ENCODE assay signal across 12 cellular contexts in the genomic region with DNA sequence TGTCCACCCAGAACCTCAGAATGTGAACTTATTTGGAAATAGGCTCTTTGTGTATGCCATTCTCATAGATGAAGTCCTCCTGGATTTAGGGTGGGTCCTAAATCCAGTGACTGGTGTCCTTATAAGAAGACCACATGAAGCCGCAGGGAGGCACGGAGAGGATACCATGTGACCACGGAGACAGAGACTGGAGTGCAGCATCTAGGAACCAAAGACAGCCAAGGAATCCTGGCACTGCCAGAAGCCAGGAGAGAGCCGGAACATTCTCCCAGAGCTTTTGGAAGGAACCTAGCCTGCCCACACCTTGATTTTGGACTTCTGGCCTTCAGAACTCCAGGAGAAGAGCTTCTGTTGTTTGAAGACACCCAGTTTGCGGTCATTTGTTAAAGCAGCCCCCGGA. TPM values are rescaled to one million over a fixed set of nuclear protein-coding genes. Genes with fewer than 3 reads are reported as not detected.
DNase-seq lines count a peak whose midpoint lies in the region; ATAC-seq and TF ChIP-seq lines count a peak whose summit lies in the region.
"Had no signal": no experiment of that assay in that cellular context is flagged by ENCODE, and none has a peak within 500 bp of the region (broad histone marks: within the 10 kb centered on the region; RNA-seq: fewer than 3 reads in every experiment).

No MANE protein-coding gene starts in this region.

- peak overlapping the region; percentile 92 for H2BK120ac ChIP-seq in IMR-90 (ENCODE audit: low read depth, low read length)

- H3K4me2 ChIP-seq in IMR-90 (ENCODE audit: low read depth, low read length) = no peak overlapping the region

- no TSS peak for BruUV-seq in IMR-90 (replicated peaks; lab: Mats Ljungman, UMichigan)

- peak overlapping the region in 1 of 2 donors; percentile 24 for H3K4me3 Mint-ChIP-seq in CD14-positive monocyte
- peak overlapping the region; percentile 38 to 89 (median 80) for H3K4me3 Mint-ChIP-seq in naive thymus-derived CD8-positive, alpha-beta T cell

- H3K4ac ChIP-seq in IMR-90 (ENCODE audit: low read depth, low read length) = peak overlapping the region; percentile 86

- peak overlapping the region; percentile 22 for H2BK5ac ChIP-seq in IMR-90 (ENCODE audit: low read depth, low read length, poor library complexity, severe bottlenecking)

- peak overlapping the region; percentile 85; the same call in 1 of the 2 replicates for H2AK5ac ChIP-seq in IMR-90 (ENCODE audit: low read depth, low read length)

- H3K27ac Mint-ChIP-seq in CD14-positive monocyte = peak overlapping the region; percentile 98 to 99 (median 99)
- peak overlapping the region; percentile 95 to 100 (median 99) for H3K27ac Mint-ChIP-seq in naive thymus-derived CD8-positive, alpha-beta T cell

- H3K9me3 ChIP-seq in IMR-90 (ENCODE audit: control insufficient read depth, insufficient read depth, low read length) (no peaks in the 10 kb centered on the region), breast epithelium (no peaks in the 10 kb centered on the region), heart left ventricle (no peaks in the 10 kb centered on the region)
- H3K9me3 ChIP-seq: BE2C had no signal

- H3K4me3 ChIP-seq in IMR-90 (ENCODE audit: insufficient read depth, low read depth, low read length) (no peak overlapping the region), breast epithelium (no peak overlapping the region), heart left ventricle (no peak overlapping the region)

- no peak for TF ChIP-seq POLR2A in IMR-90 (IDR thresholded peaks at IDR 0.05; ENCODE audit: low read depth, low read length)
- TF ChIP-seq POLR2A in breast epithelium (IDR thresholded peaks at IDR 0.05) = no peak
- no peak for TF ChIP-seq POLR2A in heart left ventricle (IDR thresholded peaks at IDR 0.05)

- POLR2A ChIA-PET in IMR-90 (lab: Charles Lee; ENCODE audit: unreplicated experiment) = no interaction called here
- POLR2A ChIA-PET in naive thymus-derived CD8-positive, alpha-beta T cell (lab: Charles Lee) = interaction anchor here (0.7 to 20.7 kb wide), 17 partner anchors 7 to 457 kb away, joined by 3 to 593 read pairs (median 8); a partner anchor contains a TSS

- dilution Hi-C loops in IMR-90 (cut with HindIII; ENCODE audit: low sequenced_read_pairs, unreplicated experiment) = no loop called here

- H3K27me3 Mint-ChIP-seq in CD14-positive monocyte (ENCODE audit: low read depth in 3 of 3) = peaks cover 0 to 6% (median 2%) of the 10 kb centered on the region in 3 donors
- peaks cover 0 to 2% (median 0%) of the 10 kb centered on the region in 5 donors for H3K27me3 Mint-ChIP-seq in naive thymus-derived CD8-positive, alpha-beta T cell

- H3K27me3 ChIP-seq in IMR-90 (ENCODE audit: control insufficient read depth, insufficient read depth, low read length) (no peaks in the 10 kb centered on the region), breast epithelium (no peaks in the 10 kb centered on the region), heart left ventricle (no peaks in the 10 kb centered on the region)
- H3K27me3 ChIP-seq: BE2C had no signal

- H3K14ac ChIP-seq in IMR-90 (replicated peaks; ENCODE audit: low read depth, low read length) = peak overlapping the region; percentile 47; the same call in 1 of the 2 replicates

- no peak for ATAC-seq in IMR-90 (ENCODE audit: low read depth)
- ATAC-seq in naive thymus-derived CD8-positive, alpha-beta T cell = no peak
- ATAC-seq in left cardiac atrium = no peak
- no peak for ATAC-seq in heart left ventricle
- ATAC-seq in GM18873 (IDR thresholded peaks at IDR 0.05; ENCODE audit: low FRiP score, unreplicated experiment) = no peak

- TF ChIP-seq RAD21 in IMR-90 (IDR thresholded peaks at IDR 0.05; ENCODE audit: low read length) = no peak

- in situ Hi-C loops in IMR-90 (cut with MboI; ENCODE audit: low sequenced_read_pairs) = no loop called here

- peak overlapping the region; percentile 88; the same call in 2 of the 3 replicates for H2BK15ac ChIP-seq in IMR-90 (ENCODE audit: low read depth, low read length)

- H2AFZ ChIP-seq in IMR-90 (replicated peaks; ENCODE audit: low read length, poor library complexity) = no peak overlapping the region

- H3K27ac ChIP-seq in IMR-90 (ENCODE audit: insufficient read depth, low read length) = no peak overlapping the region
- peak overlapping the region; percentile 77 to 84 for H3K27ac ChIP-seq in breast epithelium
- peak overlapping the region in 1 of 12 donors; percentile 92 for H3K27ac ChIP-seq in heart left ventricle

- 100% methylated on average over 2 of the region's 6 CpGs; no CpG with 5 or more reads in 1 of the 2 experiments for WGBS in IMR-90 (ENCODE audit: extremely low coverage in 2 of 2, insufficient read length in 1 of 2), 2 experiments
- WGBS in heart left ventricle, 4 donors = 93 to 97% (median 96%) methylated on average over 6 of the region's 6 CpGs

- DNase-seq in CD14-positive monocyte (ENCODE audit: low spot score) = no peak
- DNase-seq in IMR-90 = no peak
- DNase-seq in breast epithelium (ENCODE audit: low spot score in 2 of 2) = peak in 1 of 2 donors; percentile 74
- no peak for DNase-seq in naive thymus-derived CD8-positive, alpha-beta T cell
- no peak for DNase-seq in amygdala (lab: John Stamatoyannopoulos, UW)
- DNase-seq in left cardiac atrium = no peak
- DNase-seq in heart left ventricle = no peak
- DNase-seq: BE2C, mesendoderm, NCI-H1417, NCI-H524 treated with DMSO at 0.1 percent for 48 hours had no signal

- no peak overlapping the region for H3K9ac ChIP-seq in IMR-90 (ENCODE audit: low read depth, low read length)

- H3K36me3 ChIP-seq in IMR-90 (ENCODE audit: control insufficient read depth, insufficient read depth, low read length) = no peaks in the 10 kb centered on the region
- H3K36me3 ChIP-seq in breast epithelium = no peaks in the 10 kb centered on the region
- H3K36me3 ChIP-seq in heart left ventricle = no peaks in the 10 kb centered on the region
- H3K36me3 ChIP-seq: BE2C had no signal

- H3K9me1 ChIP-seq in IMR-90 (ENCODE audit: insufficient read depth, low read length) = peaks cover 25% of the 10 kb centered on the region

- H3K18ac ChIP-seq in IMR-90 (ENCODE audit: low read depth, low read length) = peak overlapping the region; percentile 81; the same call in 1 of the 2 replicates

- CTCF ChIA-PET in IMR-90 (lab: Yijun Ruan, JAX) = interaction anchor here (0.5 kb wide), 1 partner anchor 44 kb away, joined by 3 read pairs; no protein-coding TSS in a partner anchor

- peaks cover 0 to 8% of the 10 kb centered on the region in 2 experiments; a peak in 2 of 4 replicates for H3K79me1 ChIP-seq in IMR-90 (ENCODE audit: low read depth in 1 of 2, low read length in 2 of 2)

- H3K9me3 Mint-ChIP-seq in CD14-positive monocyte = peaks cover 0 to 10% (median 3%) of the 10 kb centered on the region in 7 donors
- H3K9me3 Mint-ChIP-seq in naive thymus-derived CD8-positive, alpha-beta T cell = peaks cover 0 to 16% (median 2%) of the 10 kb centered on the region in 9 donors

- peaks cover 35% of the 10 kb centered on the region for H3K4me1 Mint-ChIP-seq in CD14-positive monocyte
- H3K4me1 Mint-ChIP-seq in naive thymus-derived CD8-positive, alpha-beta T cell = peaks cover 49 to 97% (median 91%) of the 10 kb centered on the region in 4 donors

- H3K36me3 Mint-ChIP-seq in CD14-positive monocyte = peaks cover 0 to 3% of the 10 kb centered on the region in 2 donors
- H3K36me3 Mint-ChIP-seq in naive thymus-derived CD8-positive, alpha-beta T cell = peaks cover 9 to 40% (median 31%) of the 10 kb centered on the region in 3 donors

- peak overlapping the region; percentile 87 for H2BK20ac ChIP-seq in IMR-90 (ENCODE audit: low read depth, low read length)

- no peak for TF ChIP-seq CTCF in CD14-positive monocyte (IDR thresholded peaks at IDR 0.05)
- TF ChIP-seq CTCF in IMR-90 (conservative IDR thresholded peaks at IDR 0.05; ENCODE audit: low read depth, low read length) = no peak
- no peak for TF ChIP-seq CTCF in breast epithelium (IDR thresholded peaks at IDR 0.05)
- TF ChIP-seq CTCF in heart left ventricle (IDR thresholded peaks at IDR 0.05) = no peak

- peak overlapping the region; percentile 51 for H4K5ac ChIP-seq in IMR-90 (ENCODE audit: low read depth, low read length)

- H3K4me1 ChIP-seq in IMR-90 (ENCODE audit: control insufficient read depth, insufficient read depth, low read length) = peaks cover 27% of the 10 kb centered on the region
- H3K4me1 ChIP-seq in breast epithelium = no peaks in the 10 kb centered on the region
- peaks cover 0 to 46% (median 10%) of the 10 kb centered on the region in 12 donors for H3K4me1 ChIP-seq in heart left ventricle
- H3K4me1 ChIP-seq: BE2C had no signal

- H4K91ac ChIP-seq in IMR-90 (ENCODE audit: insufficient read depth, low read depth, low read length) = peak overlapping the region; percentile 63

- H2AK9ac ChIP-seq in IMR-90 (replicated peaks; ENCODE audit: low read depth, low read length, poor library complexity) = no peak overlapping the region

- peak overlapping the region in 1 of 2 experiments; percentile 76; a peak in 1 of 4 replicates for H4K8ac ChIP-seq in IMR-90 (ENCODE audit: low read depth in 2 of 2, low read length in 2 of 2)

- H3K56ac ChIP-seq in IMR-90 (ENCODE audit: extremely low read depth, insufficient read depth, low read length) = no peak overlapping the region

- H4K20me1 ChIP-seq in IMR-90 (ENCODE audit: insufficient read depth, low read length) = no peaks in the 10 kb centered on the region

- intact Hi-C loops in CD14-positive monocyte (cut with micrococcal nuclease) (loop anchor here in 1 of 2 donors (5.0 kb wide), 1 partner anchor 35 kb away; no protein-coding TSS in a partner anchor), IMR-90 (cut with micrococcal nuclease) (loop anchor here (10.0 kb wide), 1 partner anchor 538 kb away; no protein-coding TSS in a partner anchor), breast epithelium (cut with DNase I; ENCODE audit: low total_unique reads) (no loop called here), left cardiac atrium (cut with DNase I) (no loop called here), heart left ventricle (cut with DNase I) (loop anchor here in 2 of 10 donors (5.0 to 10.0 kb wide), 2 partner anchors 48 to 50 kb away; a partner anchor contains a TSS)

- no peak overlapping the region for H3K23ac ChIP-seq in IMR-90 (ENCODE audit: low read depth, low read length)

TF ChIP-seq in IMR-90, 13 proteins besides CTCF, POLR2A, EP300 and RAD21 (continues in another document):
- TF ChIP-seq CEBPB (IDR thresholded peaks at IDR 0.05; ENCODE audit: low read depth, low read length) = no peak

RNA-seq across cellular contexts. Expression of a gene that starts 49.7 kb away (rescaled TPM):
- polyA plus RNA-seq in CD14-positive monocyte (1 to 10 TPM; 4.0 to 6.4 TPM), IMR-90 (2012; rRNA removed) (8.2 and 8.7 TPM in 2 replicates), heart left ventricle (1 to 10 TPM in 1 of 2 donors, under 1 TPM in 1; 0.80 to 1.2 TPM)
- total RNA-seq in IMR-90 (2012; rRNA removed) (7.7 and 12.5 TPM in 2 replicates), breast epithelium (10 to 100 TPM; 16.1 to 61.0 (median 23.5) TPM), left cardiac atrium (1 to 10 TPM; 4.2 to 9.2 TPM), heart left ventricle (10 to 100 TPM in 2 of 9 donors, 1 to 10 TPM in 7; 1.1 to 16.3 (median 2.5) TPM)
- 4.8 and 7.4 TPM in 2 replicates for polyA plus RNA-seq in IMR-90 (2012; cell fraction: cytosol; rRNA removed)
- 6.5 and 6.7 TPM in 2 replicates for polyA plus RNA-seq in IMR-90 (2012; cell fraction: nucleus; rRNA removed; ENCODE audit: low replicate concordance)
- 100 to 1,000 TPM; 137 to 142 TPM for total RNA-seq in naive thymus-derived CD8-positive, alpha-beta T cell
- 100 to 1,000 TPM in 2 of 3 donors, 10 to 100 TPM in 1; 52.9 to 140 (median 112) TPM for polyA plus RNA-seq in naive thymus-derived CD8-positive, alpha-beta T cell
